19 cellular contexts compared by ENCODE assay signal in genomic region chr6:20497200-20497820, GRCh38. TPM values are rescaled to one million over a fixed set of nuclear protein-coding genes. Genes with fewer than 3 reads are reported as not detected.
DNase-seq lines count a peak whose midpoint lies in the region; ATAC-seq and TF ChIP-seq lines count a peak whose summit lies in the region.
"Had no signal": no experiment of that assay in that cellular context is flagged by ENCODE, and none has a peak within 500 bp of the region (broad histone marks: within the 10 kb centered on the region; RNA-seq: fewer than 3 reads in every experiment).

No MANE protein-coding gene starts in this region.

- DNase-seq in EH (ENCODE audit: low read depth) (peak; percentile 91), MV-4-11 (lab: John Stamatoyannopoulos, UW) (peak; percentile 12), endodermal cell (peak; percentile 37), neural crest cell (ENCODE audit: low read depth, low spot score) (no peak), H4 (ENCODE audit: low spot score) (no peak), NCI-H2107 treated with DMSO at 0.1 percent for 48 hours (lab: John Stamatoyannopoulos, UW; ENCODE audit: unreplicated experiment) (no peak)
- DNase-seq: CD4-positive, CD25-positive, alpha-beta regulatory T cell; effector CD8-positive, alpha-beta T cell; heart left ventricle; kidney glomerular epithelial cell; naive B cell; NCI-H510A; stimulated activated CD4-positive, alpha-beta T cell treated with anti-CD3 and anti-CD28 coated beads, Interleukin-2, amount 100 ng/mL, for 24 hours; WERI-Rb-1 had no signal

- peaks cover 7% of the 10 kb centered on the region for H3K36me3 Mint-ChIP-seq in endodermal cell (ENCODE audit: low read depth)
- H3K36me3 Mint-ChIP-seq in neural crest cell (ENCODE audit: low read depth) = peaks cover 5% of the 10 kb centered on the region
- H3K36me3 Mint-ChIP-seq: CD4-positive, CD25-positive, alpha-beta regulatory T cell; IgD-negative memory B cell; naive B cell had no signal

- ATAC-seq in HG02884 (IDR thresholded peaks at IDR 0.05; ENCODE audit: unreplicated experiment) (no peak), GM21360 (IDR thresholded peaks at IDR 0.05; ENCODE audit: unreplicated experiment) (no peak)

- H3K4me3 Mint-ChIP-seq in endodermal cell = no peak overlapping the region
- H3K4me3 Mint-ChIP-seq in neural crest cell = no peak overlapping the region
- H3K4me3 Mint-ChIP-seq: CD4-positive, CD25-positive, alpha-beta regulatory T cell; IgD-negative memory B cell; naive B cell had no signal

- no peaks in the 10 kb centered on the region for H3K4me1 ChIP-seq in endodermal cell (ENCODE audit: control insufficient read depth, insufficient read depth, low read length)
- H3K4me1 ChIP-seq: ascending aorta had no signal

- H3K9me3 Mint-ChIP-seq in endodermal cell = no peaks in the 10 kb centered on the region
- H3K9me3 Mint-ChIP-seq in neural crest cell = peaks cover 3% of the 10 kb centered on the region
- H3K9me3 Mint-ChIP-seq: activated T-helper 2 cell treated with anti-CD3 and anti-CD28 coated beads, Interferon-gamma antibody, Interleukin-2, Interleukin-4, amounts not matched to agents 10 μg/mL and 5 μg/mL and 100 μg/mL, durations not matched to agents 14 hours and 24 hours and 36 hours; naive B cell had no signal

- no peaks in the 10 kb centered on the region for H3K4me1 Mint-ChIP-seq in endodermal cell
- no peaks in the 10 kb centered on the region for H3K4me1 Mint-ChIP-seq in neural crest cell

- H3K9me3 ChIP-seq in endodermal cell (ENCODE audit: control insufficient read depth, low read length) = no peaks in the 10 kb centered on the region
- H3K9me3 ChIP-seq: ascending aorta had no signal

- H3K27me3 Mint-ChIP-seq in endodermal cell (ENCODE audit: insufficient read depth) (no peaks in the 10 kb centered on the region), neural crest cell (ENCODE audit: low read depth) (no peaks in the 10 kb centered on the region)
- H3K27me3 Mint-ChIP-seq: IgD-negative memory B cell, naive B cell had no signal

- H3K9ac ChIP-seq in endodermal cell (ENCODE audit: extremely low read depth, low read length, poor library complexity, severe bottlenecking) = no peak overlapping the region

- no peak overlapping the region for H3K4me3 ChIP-seq in endodermal cell (ENCODE audit: low read length)
- H3K4me3 ChIP-seq: ascending aorta, heart left ventricle had no signal

- H3K27ac Mint-ChIP-seq in endodermal cell (no peak overlapping the region), neural crest cell (ENCODE audit: unreplicated experiment) (peak overlapping the region; percentile 53)
- H3K27ac Mint-ChIP-seq: activated T-helper 2 cell treated with anti-CD3 and anti-CD28 coated beads, Interferon-gamma antibody, Interleukin-2, Interleukin-4, amounts not matched to agents 10 μg/mL and 5 μg/mL and 100 μg/mL, durations not matched to agents 14 hours and 24 hours and 36 hours; IgD-negative memory B cell; naive B cell had no signal

- no peak overlapping the region for H3K27ac ChIP-seq in endodermal cell (ENCODE audit: low read depth, low read length)
- H3K27ac ChIP-seq: ascending aorta, WERI-Rb-1 had no signal

- H3K27me3 ChIP-seq in endodermal cell (ENCODE audit: control insufficient read depth, insufficient read depth, low read length, poor library complexity, severe bottlenecking) = no peaks in the 10 kb centered on the region
- H3K27me3 ChIP-seq: ascending aorta, heart left ventricle had no signal

- 95 to 99% methylated on average over 6 of the region's 6 CpGs for WGBS in endodermal cell (ENCODE audit: insufficient coverage in 1 of 2, insufficient read length in 1 of 2), 2 experiments

- TF ChIP-seq CTCF in endodermal cell (conservative IDR thresholded peaks at IDR 0.05) = no peak
- no peak for TF ChIP-seq CTCF in neural crest cell (conservative IDR thresholded peaks at IDR 0.05)

- H3K36me3 ChIP-seq in endodermal cell (ENCODE audit: control insufficient read depth, insufficient read depth, low read length) = peaks cover 10% of the 10 kb centered on the region
- H3K36me3 ChIP-seq: heart left ventricle had no signal

RNA-seq across cellular contexts. Expression of gene CDKAL1, which starts 36.9 kb away (rescaled TPM):
- total RNA-seq in endodermal cell (10 to 100 TPM; 23.5 to 26.4 TPM), neural crest cell (25.4 and 25.9 TPM in 2 replicates)
- 14.2 TPM for polyA plus RNA-seq in endodermal cell (2013, experiment 1 of 2)
- 13.7 TPM for polyA plus RNA-seq in endodermal cell (2013, experiment 2 of 2)
- total RNA-seq in H4 (2014; rRNA removed; shearing (Covaris generic)) = 14.5 and 15.2 TPM in 2 replicates

Comparison
In these comparisons a context has a peak if more than half of its experiments do, and no peak if none do; other contexts are left out.
1. DNase-seq: peak in EH (single experiment), MV-4-11 (single experiment) and endodermal cell (single experiment); none in neural crest cell (single experiment), H4 (single experiment) and NCI-H2107 treated with DMSO at 0.1 percent for 48 hours (single experiment).